ENCODE assay signal across 20 cellular contexts in genomic region chr3:128196645-128197044, GRCh38.
"Had no signal": no experiment of that assay in that cellular context is flagged by ENCODE, and none has a peak within 500 bp of the region (broad histone marks: within the 10 kb centered on the region; RNA-seq: fewer than 3 reads in every experiment).

No MANE protein-coding gene starts in this region.

- H3K27ac Mint-ChIP-seq: natural killer cell; stimulated activated naive CD8-positive, alpha-beta T cell treated with anti-CD3 and anti-CD28 coated beads, Interleukin-15, Interleukin-2, amounts not matched to agents 100 ng/mL and 50 ng/mL, for 24 hours had no signal

- H3K27me3 ChIP-seq: dorsolateral prefrontal cortex, gastrocnemius medialis, heart right ventricle, right lobe of liver, tibial artery, upper lobe of right lung, vagina had no signal

- H3K9ac ChIP-seq: parathyroid adenoma had no signal

- H3K36me3 Mint-ChIP-seq: natural killer cell; stimulated activated effector memory CD8-positive, alpha-beta T cell treated with anti-CD3 and anti-CD28 coated beads, Interleukin-12 subunit alpha, Interleukin-12 subunit beta, amount 100 ng/mL, for 72 hours had no signal

- ATAC-seq: esophagus mucosa; gastrocnemius medialis; heart right ventricle; left colon; natural killer cell; right lobe of liver; stimulated activated effector memory CD8-positive, alpha-beta T cell treated with anti-CD3 and anti-CD28 coated beads, Interleukin-12 subunit alpha, Interleukin-12 subunit beta, amount 100 ng/mL, for 72 hours had no signal

- H3K4me3 Mint-ChIP-seq: natural killer cell; stimulated activated effector memory CD8-positive, alpha-beta T cell treated with anti-CD3 and anti-CD28 coated beads, Interleukin-12 subunit alpha, Interleukin-12 subunit beta, amount 100 ng/mL, for 72 hours; stimulated activated naive CD8-positive, alpha-beta T cell treated with anti-CD3 and anti-CD28 coated beads, Interleukin-15, Interleukin-2, amounts not matched to agents 100 ng/mL and 50 ng/mL, for 24 hours had no signal

- H3K4me3 ChIP-seq: coronary artery, dorsolateral prefrontal cortex, gastrocnemius medialis, heart right ventricle, prostate gland, right lobe of liver, tibial artery, upper lobe of right lung, vagina had no signal

- H3K36me3 ChIP-seq: gastrocnemius medialis, heart right ventricle, prostate gland, right lobe of liver, tibial artery, upper lobe of right lung, vagina had no signal

- H3K27me3 Mint-ChIP-seq: stimulated activated naive CD8-positive, alpha-beta T cell treated with anti-CD3 and anti-CD28 coated beads, Interleukin-15, Interleukin-2, amounts not matched to agents 100 ng/mL and 50 ng/mL, for 24 hours had no signal

- H2AFZ ChIP-seq: parathyroid adenoma had no signal

- H3K9me3 Mint-ChIP-seq: natural killer cell; stimulated activated effector memory CD8-positive, alpha-beta T cell treated with anti-CD3 and anti-CD28 coated beads, Interleukin-12 subunit alpha, Interleukin-12 subunit beta, amount 100 ng/mL, for 72 hours; stimulated activated naive CD8-positive, alpha-beta T cell treated with anti-CD3 and anti-CD28 coated beads, Interleukin-15, Interleukin-2, amounts not matched to agents 100 ng/mL and 50 ng/mL, for 24 hours had no signal

- DNase-seq: dorsolateral prefrontal cortex; effector CD8-positive, alpha-beta T cell; gastrocnemius medialis; heart right ventricle; hypothalamus; kidney; left colon; natural killer cell; right lobe of liver; stimulated activated CD4-positive, alpha-beta T cell treated with anti-CD3 and anti-CD28 coated beads, Interleukin-4, amount 100 ng/mL, for 1 hour; stimulated activated CD8-positive, alpha-beta memory T cell treated with anti-CD3 and anti-CD28 coated beads, Interleukin-4, amount 100 ng/mL, for 48 hours; tibial artery; upper lobe of right lung had no signal

- H3K4me1 ChIP-seq: parathyroid adenoma, prostate gland, right lobe of liver, upper lobe of right lung had no signal

- H3K27ac ChIP-seq: coronary artery, parathyroid adenoma, prostate gland, right lobe of liver, tibial artery, upper lobe of right lung, vagina had no signal

- H3K9me3 ChIP-seq: gastrocnemius medialis, heart right ventricle, prostate gland, right lobe of liver, tibial artery, upper lobe of right lung, vagina had no signal
